In the genomic region with DNA sequence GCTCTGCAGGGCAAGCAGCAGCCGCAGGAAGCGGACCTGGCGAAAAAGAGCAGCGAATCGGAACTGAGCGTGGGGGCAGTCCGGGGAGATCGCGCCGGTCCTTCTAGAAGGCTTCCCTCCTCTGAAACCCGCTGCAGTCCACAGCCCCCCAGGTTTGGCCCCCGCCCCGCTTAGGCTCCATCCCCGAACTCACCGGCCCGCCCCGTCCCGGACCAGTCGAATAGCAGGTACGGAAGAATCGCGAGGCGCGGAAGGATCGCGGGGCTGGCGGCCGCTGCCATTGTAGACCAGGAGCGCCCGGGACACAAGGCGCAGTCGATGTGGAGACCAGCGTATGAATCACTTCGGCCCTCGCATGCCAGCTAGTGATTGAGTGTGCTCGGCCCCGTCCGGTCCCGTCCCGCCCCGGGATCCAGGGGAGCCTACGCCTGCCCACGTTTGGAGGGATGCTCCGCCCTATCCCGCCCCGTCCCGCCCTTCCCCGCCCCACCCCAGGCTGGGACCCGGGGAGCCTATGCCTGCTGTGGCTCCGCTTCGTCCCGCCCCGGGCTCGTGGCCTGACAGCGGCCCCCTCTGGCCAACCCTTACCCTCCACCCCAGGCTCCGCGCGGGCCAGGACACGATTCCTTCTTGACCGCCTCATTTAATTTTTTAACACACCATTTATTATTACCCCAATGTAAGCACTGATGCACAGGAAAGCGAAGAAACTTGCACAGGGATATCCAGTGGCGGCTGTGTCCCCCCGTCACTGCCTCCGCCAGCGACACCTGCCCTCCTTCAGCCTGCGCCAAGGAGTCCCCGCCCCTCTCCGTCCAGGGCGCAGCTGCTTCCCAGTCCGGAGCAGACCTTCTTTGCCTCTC, we compare ENCODE assay signal across 8 cellular contexts. TPM values are rescaled to one million over a fixed set of nuclear protein-coding genes. Genes with fewer than 3 reads are reported as not detected.
DNase-seq lines count a peak whose midpoint lies in the region; ATAC-seq and TF ChIP-seq lines count a peak whose summit lies in the region.

TSS of gene ULBP3 (minus strand) at position 336 of the 863 bp plus-strand sequence. CDS start at position 281, 55 bp downstream.

- DNase-seq in BJ (ENCODE audit: low read depth) = peak; percentile 71
- DNase-seq in HS-5 (ENCODE audit: low read depth) = peak; percentile 76
- DNase-seq in SJCRH30 = peak; percentile 97 to 98
- DNase-seq in activated naive CD4-positive, alpha-beta T cell treated with anti-CD3 and anti-CD28 coated beads, Interleukin-2, amount 10 ng/mL, durations not matched to agents 7 days and 5 days = peak; percentile 81
- peak; percentile 89 for DNase-seq in germinal center (ENCODE audit: low spot score)
- peak in 51 of 56 donors; percentile 10 to 89 (median 54) for DNase-seq in nucleus accumbens (lab: John Stamatoyannopoulos, UW)

- POLR2A ChIA-PET in BJ (lab: Charles Lee) = no interaction called here

- no peaks in the 10 kb centered on the region for H3K36me3 Mint-ChIP-seq in activated naive CD4-positive, alpha-beta T cell treated with anti-CD3 and anti-CD28 coated beads, Interleukin-2, amount 10 ng/mL, durations not matched to agents 7 days and 5 days

- peak; percentile 80 for ATAC-seq in GM19351 (IDR thresholded peaks at IDR 0.05; ENCODE audit: unreplicated experiment)

- H3K36me3 ChIP-seq in BJ (ENCODE audit: control insufficient read depth, insufficient read depth, low read length) (no peaks in the 10 kb centered on the region; the same call in 1 of the 2 replicates), SJCRH30 (0 out of 2 replicates have a peak, but pooled peaks cover 2% of the 10 kb centered on the region), subcutaneous abdominal adipose tissue (ENCODE audit: control insufficient read depth in 5 of 5, insufficient read depth in 5 of 5, low read length in 5 of 5) (no peaks in the 10 kb centered on the region)

- H3K27me3 Mint-ChIP-seq in activated naive CD4-positive, alpha-beta T cell treated with anti-CD3 and anti-CD28 coated beads, Interleukin-2, amount 10 ng/mL, durations not matched to agents 7 days and 5 days = peaks cover 51% of the 10 kb centered on the region

- no peaks in the 10 kb centered on the region for H3K27me3 ChIP-seq in BJ (ENCODE audit: control insufficient read depth, insufficient read depth, low read length)
- no peaks in the 10 kb centered on the region for H3K27me3 ChIP-seq in SJCRH30
- H3K27me3 ChIP-seq in subcutaneous abdominal adipose tissue (ENCODE audit: control insufficient read depth in 5 of 5, insufficient read depth in 4 of 5, low read length in 5 of 5) = peaks cover 0 to 6% (median 0%) of the 10 kb centered on the region in 5 donors

- H3K4me3 ChIP-seq in BJ (ENCODE audit: low read depth, low read length) = peak within 1 kb of the TSS; percentile 55
- peak within 1 kb of the TSS; percentile 65 for H3K4me3 ChIP-seq in SJCRH30
- peak within 1 kb of the TSS; percentile 53 to 77 (median 72) for H3K4me3 ChIP-seq in subcutaneous abdominal adipose tissue (ENCODE audit: low read depth in 1 of 5, low read length in 5 of 5)

- H3K9me3 ChIP-seq in SJCRH30 (replicated peaks) (no peaks in the 10 kb centered on the region), subcutaneous abdominal adipose tissue (ENCODE audit: control insufficient read depth in 5 of 5, low read length in 5 of 5) (no peaks in the 10 kb centered on the region)

- peak within 1 kb of the TSS in 3 of 5 donors; percentile 29 to 69 (median 61) for H3K9ac ChIP-seq in subcutaneous abdominal adipose tissue (ENCODE audit: low read length in 5 of 5)

- no peak within 1 kb of the TSS for H3K27ac Mint-ChIP-seq in activated naive CD4-positive, alpha-beta T cell treated with anti-CD3 and anti-CD28 coated beads, Interleukin-2, amount 10 ng/mL, durations not matched to agents 7 days and 5 days

- H3K4me3 Mint-ChIP-seq in activated naive CD4-positive, alpha-beta T cell treated with anti-CD3 and anti-CD28 coated beads, Interleukin-2, amount 10 ng/mL, durations not matched to agents 7 days and 5 days = peak within 1 kb of the TSS; percentile 74

- CTCF ChIA-PET in BJ (lab: Yijun Ruan, JAX) = interaction anchor here (0.5 to 5.3 kb wide), 11 partner anchors 11 to 590 kb away, joined by 3 to 29 read pairs (median 3); no protein-coding TSS in a partner anchor
- CTCF ChIA-PET in activated naive CD4-positive, alpha-beta T cell treated with anti-CD3 and anti-CD28 coated beads, Interleukin-2, amount 10 ng/mL, durations not matched to agents 7 days and 5 days (lab: Charles Lee) = interaction anchor here (4.3 to 4.5 kb wide), 2 partner anchors 11 to 326 kb away, joined by 21 to 40 read pairs; no protein-coding TSS in a partner anchor

- H3K4me1 Mint-ChIP-seq in activated naive CD4-positive, alpha-beta T cell treated with anti-CD3 and anti-CD28 coated beads, Interleukin-2, amount 10 ng/mL, durations not matched to agents 7 days and 5 days = peaks cover 28% of the 10 kb centered on the region

- H3K9me3 Mint-ChIP-seq in activated naive CD4-positive, alpha-beta T cell treated with anti-CD3 and anti-CD28 coated beads, Interleukin-2, amount 10 ng/mL, durations not matched to agents 7 days and 5 days = no peaks in the 10 kb centered on the region

- H3K4me1 ChIP-seq in SJCRH30 (0 out of 2 replicates have a peak, but pooled peaks cover 6% of the 10 kb centered on the region), subcutaneous abdominal adipose tissue (ENCODE audit: control insufficient read depth in 5 of 5, insufficient read depth in 5 of 5, low read length in 5 of 5) (peaks cover 1 to 22% (median 18%) of the 10 kb centered on the region in 5 donors)

- TF ChIP-seq CTCF in BJ (IDR thresholded peaks at IDR 0.05; ENCODE audit: insufficient read depth, low read depth, low read length) = peak; percentile 78

- peak within 1 kb of the TSS; percentile 19; the same call in 1 of the 2 replicates for H3K27ac ChIP-seq in SJCRH30
- no peak within 1 kb of the TSS for H3K27ac ChIP-seq in subcutaneous abdominal adipose tissue (ENCODE audit: low read depth, low read length)

RNA-seq across cellular contexts. Expression of gene ULBP3, which starts in this region (rescaled TPM):
- 5.6 and 6.0 TPM in 2 replicates for polyA plus RNA-seq in BJ (2011; rRNA removed)
- polyA minus RNA-seq in BJ (2011; rRNA and poly(A)+ RNA removed) = 3.5 and 5.1 TPM in 2 replicates
- total RNA-seq in SJCRH30 (2014; rRNA removed; shearing (Covaris generic)) = 9.8 and 10.3 TPM in 2 replicates
